ENCODE assay signal across 9 cellular contexts in the genomic region with DNA sequence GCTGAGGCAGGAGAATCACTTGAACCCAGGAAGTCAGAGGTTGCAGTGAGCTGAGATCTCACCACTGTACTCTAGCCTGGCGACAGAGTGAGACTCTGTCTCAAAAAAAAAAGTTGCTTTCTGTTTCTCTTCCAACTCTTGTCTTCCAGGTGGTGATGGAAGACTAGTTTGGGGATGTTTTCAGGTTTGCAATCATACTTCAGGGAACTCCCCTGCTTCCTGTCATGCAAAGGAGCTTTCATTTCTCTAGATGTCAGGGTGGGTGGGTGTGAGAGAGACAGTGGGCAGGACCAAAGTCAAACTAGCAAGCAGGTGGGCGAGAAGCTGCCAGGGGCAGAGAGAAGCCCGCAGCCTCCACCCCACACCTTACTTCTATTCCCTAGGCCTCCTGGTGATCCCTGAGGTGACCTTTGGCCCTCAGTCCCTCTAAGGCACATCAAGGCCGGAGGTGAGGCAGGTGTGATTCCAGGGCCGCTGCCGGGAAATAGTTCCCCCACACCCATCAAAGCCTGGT. TPM values are rescaled to one million over a fixed set of nuclear protein-coding genes. Genes with fewer than 3 reads are reported as not detected.
A peak's percentile ranks its signal among the peaks of the same experiment; 100 is the strongest.
DNase-seq lines count a peak whose midpoint lies in the region; ATAC-seq and TF ChIP-seq lines count a peak whose summit lies in the region.
"Had no signal": no experiment of that assay in that cellular context is flagged by ENCODE, and none has a peak within 500 bp of the region (broad histone marks: within the 10 kb centered on the region; RNA-seq: fewer than 3 reads in every experiment).

No MANE protein-coding gene starts in this region.

- peaks cover 47% of the 10 kb centered on the region for H3K4me1 Mint-ChIP-seq in activated naive CD8-positive, alpha-beta T cell treated with anti-CD3 and anti-CD28 coated beads for 36 hours
- peaks cover 14% of the 10 kb centered on the region for H3K4me1 Mint-ChIP-seq in type B pancreatic cell (ENCODE audit: unreplicated experiment)

- H3K9me3 Mint-ChIP-seq in activated naive CD8-positive, alpha-beta T cell treated with anti-CD3 and anti-CD28 coated beads for 36 hours, result no peaks in the 10 kb centered on the region
- no peaks in the 10 kb centered on the region for H3K9me3 Mint-ChIP-seq in type B pancreatic cell

- H3K4me3 Mint-ChIP-seq in activated naive CD8-positive, alpha-beta T cell treated with anti-CD3 and anti-CD28 coated beads for 36 hours, result peak overlapping the region; percentile 72
- H3K4me3 Mint-ChIP-seq in type B pancreatic cell, result no peak overlapping the region

- no peak overlapping the region for H3K27ac ChIP-seq in BLaER1
- no peak overlapping the region for H3K27ac ChIP-seq in prostate gland

- 0 out of 2 replicates have a peak overlapping the region, but pooled peaks have one; percentile 15 for H3K9ac ChIP-seq in BLaER1

- no peaks in the 10 kb centered on the region for H4K20me1 ChIP-seq in BLaER1

- H3K9me3 ChIP-seq in BLaER1, result no peaks in the 10 kb centered on the region
- no peaks in the 10 kb centered on the region for H3K9me3 ChIP-seq in prostate gland

- H3K27me3 ChIP-seq in BLaER1 (peaks cover 36% of the 10 kb centered on the region), prostate gland (replicated peaks; ENCODE audit: insufficient read depth) (no peaks in the 10 kb centered on the region)

- WGBS in prostate gland, result 66% methylated on average over 6 of the region's 6 CpGs

- no peaks in the 10 kb centered on the region for H3K36me3 Mint-ChIP-seq in activated naive CD8-positive, alpha-beta T cell treated with anti-CD3 and anti-CD28 coated beads for 36 hours
- H3K36me3 Mint-ChIP-seq in type B pancreatic cell, result no peaks in the 10 kb centered on the region

- TF ChIP-seq POLR2A in prostate gland (IDR thresholded peaks at IDR 0.05), result no peak

- no peaks in the 10 kb centered on the region for H3K36me3 ChIP-seq in BLaER1
- no peaks in the 10 kb centered on the region for H3K36me3 ChIP-seq in prostate gland

- TF ChIP-seq CTCF in prostate gland (IDR thresholded peaks at IDR 0.05) (no peak), type B pancreatic cell (conservative IDR thresholded peaks at IDR 0.05) (no peak)

- H3K27ac Mint-ChIP-seq in activated naive CD8-positive, alpha-beta T cell treated with anti-CD3 and anti-CD28 coated beads for 36 hours, result peak overlapping the region; percentile 95
- no peak overlapping the region for H3K27ac Mint-ChIP-seq in type B pancreatic cell

- peak overlapping the region; percentile 9; the same call in 1 of the 2 replicates for H3K4me2 ChIP-seq in BLaER1

- peak; percentile 66 for ATAC-seq in GM19438 (IDR thresholded peaks at IDR 0.05; ENCODE audit: low read depth, unreplicated experiment)
- ATAC-seq in HG03280 (IDR thresholded peaks at IDR 0.05; ENCODE audit: unreplicated experiment), result peak; percentile 79

- intact Hi-C loops in prostate gland (cut with DNase I), result no loop called here

- DNase-seq in activated naive CD8-positive, alpha-beta T cell treated with anti-CD3 and anti-CD28 coated beads for 36 hours, result peak; percentile 70
- DNase-seq in prostate gland (ENCODE audit: low spot score) (no peak), occipital lobe (lab: John Stamatoyannopoulos, UW) (no peak), SW480 (ENCODE audit: low spot score) (no peak), type B pancreatic cell (ENCODE audit: extremely low spot score, unreplicated experiment) (no peak)
- DNase-seq: amniotic stem cell had no signal

- H3K4me1 ChIP-seq in BLaER1 (peaks cover 14% of the 10 kb centered on the region), prostate gland (replicated peaks) (no peaks in the 10 kb centered on the region)

- no peaks in the 10 kb centered on the region for H3K27me3 Mint-ChIP-seq in activated naive CD8-positive, alpha-beta T cell treated with anti-CD3 and anti-CD28 coated beads for 36 hours
- H3K27me3 Mint-ChIP-seq in type B pancreatic cell, result peaks cover 38% of the 10 kb centered on the region

- H3K4me3 ChIP-seq in BLaER1 (no peak overlapping the region), prostate gland (no peak overlapping the region)

RNA-seq across cellular contexts. Expression of a gene that starts 25.7 kb away (rescaled TPM):
- total RNA-seq in activated naive CD8-positive, alpha-beta T cell treated with anti-CD3 and anti-CD28 coated beads for 36 hours, result 10 to 100 TPM; 36.9 to 38.4 TPM
- total RNA-seq in prostate gland (1 to 10 TPM; 1.6 to 8.0 TPM), occipital lobe (1.1 TPM), type B pancreatic cell (ENCODE audit: low replicate concordance) (12.0 and 13.5 TPM in 2 replicates)
